ENCODE assay signal across 27 cellular contexts in the genomic region with DNA sequence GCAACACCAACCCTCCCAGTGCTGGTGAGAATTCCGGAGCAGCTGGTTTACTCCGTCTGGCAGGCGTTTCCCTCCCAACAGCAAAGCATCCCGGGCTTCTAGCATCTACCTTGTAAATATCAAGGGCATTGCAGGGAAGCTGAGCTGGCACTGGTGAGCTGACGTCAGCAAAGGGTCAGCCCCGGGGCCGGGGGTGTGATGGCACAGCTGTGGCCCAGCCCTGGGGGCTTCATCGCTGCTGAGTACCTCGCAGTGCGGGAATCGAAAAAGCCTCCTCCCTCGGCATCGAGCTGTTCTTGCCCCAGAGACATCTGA. TPM values are rescaled to one million over a fixed set of nuclear protein-coding genes. Genes with fewer than 3 reads are reported as not detected.
"Had no signal": no experiment of that assay in that cellular context is flagged by ENCODE, and none has a peak within 500 bp of the region (broad histone marks: within the 10 kb centered on the region; RNA-seq: fewer than 3 reads in every experiment).

No MANE protein-coding gene starts in this region.

- H2AFZ ChIP-seq: hepatocyte, parathyroid adenoma had no signal

- DNase-seq: activated gamma-delta T cell treated with Interleukin-2 at 50 U/mL for 16 hours; activated T-cell treated with anti-CD3 and anti-CD28 coated beads, Interleukin-2, amount 50 U/mL, for 1 hour; aorta; brain microvascular endothelial cell; effector memory CD4-positive, alpha-beta T cell; foreskin melanocyte; immature natural killer cell; naive thymus-derived CD4-positive, alpha-beta T cell; small intestine; stimulated activated CD4-positive, alpha-beta T cell treated with anti-CD3 and anti-CD28 coated beads, Interleukin-2, amount 100 ng/mL, for 24 hours; stomach; uterus had no signal

- ATAC-seq: esophagus mucosa; left lung; naive thymus-derived CD4-positive, alpha-beta T cell; sciatic nerve; stimulated activated memory B cell treated with anti-CD40 and anti-IgM and Interleukin-4, amounts not matched to agents 10 μg/mL and 1 μg/mL and 100 μg/mL, for 72 hours had no signal

- H3K9me3 ChIP-seq: left lung, stomach, suprapubic skin, tibial nerve, uterus had no signal

- H3K9me3 Mint-ChIP-seq: activated naive CD4-positive, alpha-beta T cell treated with anti-CD3 and anti-CD28 coated beads, Interleukin-2, amount 50 U/mL, for 24 hours; central memory CD8-positive, alpha-beta T cell; immature natural killer cell; naive thymus-derived CD4-positive, alpha-beta T cell; stimulated activated memory B cell treated with anti-CD40 and anti-IgM and Interleukin-4, amounts not matched to agents 10 μg/mL and 1 μg/mL and 100 μg/mL, for 72 hours had no signal

- H3K4me3 Mint-ChIP-seq: activated naive CD4-positive, alpha-beta T cell treated with anti-CD3 and anti-CD28 coated beads, Interleukin-2, amount 50 U/mL, for 24 hours; central memory CD8-positive, alpha-beta T cell; immature natural killer cell; naive thymus-derived CD4-positive, alpha-beta T cell; stimulated activated memory B cell treated with anti-CD40 and anti-IgM and Interleukin-4, amounts not matched to agents 10 μg/mL and 1 μg/mL and 100 μg/mL, for 72 hours had no signal

- H3K27ac Mint-ChIP-seq: activated naive CD4-positive, alpha-beta T cell treated with anti-CD3 and anti-CD28 coated beads, Interleukin-2, amount 50 U/mL, for 24 hours; immature natural killer cell; naive thymus-derived CD4-positive, alpha-beta T cell; stimulated activated memory B cell treated with anti-CD40 and anti-IgM and Interleukin-4, amounts not matched to agents 10 μg/mL and 1 μg/mL and 100 μg/mL, for 72 hours had no signal

- H3K36me3 Mint-ChIP-seq: activated naive CD4-positive, alpha-beta T cell treated with anti-CD3 and anti-CD28 coated beads, Interleukin-2, amount 50 U/mL, for 24 hours; immature natural killer cell; naive thymus-derived CD4-positive, alpha-beta T cell; stimulated activated memory B cell treated with anti-CD40 and anti-IgM and Interleukin-4, amounts not matched to agents 10 μg/mL and 1 μg/mL and 100 μg/mL, for 72 hours had no signal

- H3K27me3 ChIP-seq: hepatocyte had no signal

- H3K4me1 ChIP-seq: left lung, suprapubic skin, uterus had no signal

- H3K4me1 Mint-ChIP-seq: activated naive CD4-positive, alpha-beta T cell treated with anti-CD3 and anti-CD28 coated beads, Interleukin-2, amount 50 U/mL, for 24 hours; central memory CD8-positive, alpha-beta T cell; immature natural killer cell; stimulated activated memory B cell treated with anti-CD40 and anti-IgM and Interleukin-4, amounts not matched to agents 10 μg/mL and 1 μg/mL and 100 μg/mL, for 72 hours had no signal

- H3K4me3 ChIP-seq: hepatocyte, left lung, lung, stomach, suprapubic skin, tibial nerve, uterus had no signal

- H3K36me3 ChIP-seq: brain microvascular endothelial cell, left lung, stomach, suprapubic skin, tibial nerve, uterus had no signal

RNA-seq across cellular contexts. Expression of a gene that starts 16.9 kb away (rescaled TPM):
- total RNA-seq: aorta; endothelial cell of umbilical vein; esophagus mucosa; hepatocyte; kidney epithelial cell; left lung; mesenteric fat pad; naive thymus-derived CD4-positive, alpha-beta T cell; pulmonary artery endothelial cell; suprapubic skin had no signal
